Comparison of ENCODE assay signal across 8 cellular contexts in the genomic region with DNA sequence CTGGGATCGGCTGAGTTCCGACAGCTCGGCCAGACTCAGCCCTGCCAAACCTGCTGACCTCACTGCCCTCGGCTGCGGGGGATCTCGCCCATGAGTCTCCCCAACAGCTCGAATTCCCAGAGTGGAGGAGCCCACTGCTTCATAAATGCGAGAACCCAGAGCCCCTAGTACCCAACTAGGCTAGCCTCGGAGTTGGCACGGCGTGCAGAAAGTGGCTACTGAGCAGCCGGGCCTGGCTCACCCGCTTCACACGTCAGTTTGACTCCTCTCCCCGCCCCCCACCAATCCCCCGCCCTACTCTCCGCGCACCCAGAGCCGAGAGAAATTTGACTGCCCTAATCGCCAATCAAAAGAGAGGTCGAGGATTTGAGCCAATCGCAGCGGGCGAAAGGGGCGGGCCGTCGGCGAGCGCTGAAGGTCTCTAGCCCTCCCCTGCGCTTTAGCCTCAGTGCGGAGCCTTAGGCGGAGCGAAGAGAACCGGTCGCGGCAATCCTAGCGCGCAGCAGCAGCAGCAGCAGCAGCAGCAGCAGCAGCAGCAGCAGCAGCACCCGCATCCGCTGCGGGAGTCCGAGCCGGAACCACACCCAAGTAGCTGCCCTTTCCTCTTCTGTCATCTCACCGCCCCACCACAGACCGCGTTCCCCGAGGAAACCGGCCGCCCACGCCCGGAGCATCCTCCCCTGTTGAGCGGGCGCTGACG. TPM values are rescaled to one million over a fixed set of nuclear protein-coding genes. Genes with fewer than 3 reads are reported as not detected.
A peak's percentile ranks its signal among the peaks of the same experiment; 100 is the strongest.
DNase-seq lines count a peak whose midpoint lies in the region; ATAC-seq and TF ChIP-seq lines count a peak whose summit lies in the region.

GLS (plus strand) TSS at position 448 of the 700 bp plus-strand sequence. CDS start 264 bp downstream, outside the sequence.

- peaks cover 37% of the 10 kb centered on the region for H3K36me3 Mint-ChIP-seq in activated naive CD8-positive, alpha-beta T cell treated with anti-CD3 and anti-CD28 coated beads, Interleukin-2, amount 50 U/mL, for 24 hours (ENCODE audit: low read depth)

- no peaks in the 10 kb centered on the region for H3K36me3 ChIP-seq in parathyroid adenoma (ENCODE audit: control insufficient read depth, insufficient read depth, low read length)
- H3K36me3 ChIP-seq in tibial nerve = no peaks in the 10 kb centered on the region

- peak; percentile 45 to 99 for TF ChIP-seq EP300 in tibial nerve (IDR thresholded peaks at IDR 0.05)

- TF ChIP-seq CTCF in GM12865 (IDR thresholded peaks at IDR 0.05; ENCODE audit: insufficient read depth, low read depth, low read length, missing control alignments) (no peak), parathyroid adenoma (IDR thresholded peaks at IDR 0.05) (no peak), tibial nerve (IDR thresholded peaks at IDR 0.05) (no peak)

- peak within 1 kb of the TSS; percentile 77 for H3K9ac ChIP-seq in parathyroid adenoma

- H3K27ac Mint-ChIP-seq in activated naive CD8-positive, alpha-beta T cell treated with anti-CD3 and anti-CD28 coated beads, Interleukin-2, amount 50 U/mL, for 24 hours = peak within 1 kb of the TSS; percentile 98

- H3K27ac ChIP-seq in parathyroid adenoma (peak within 1 kb of the TSS; percentile 97), tibial nerve (peak within 1 kb of the TSS; percentile 90 to 97 (median 94))

- H2AFZ ChIP-seq in parathyroid adenoma = peak within 1 kb of the TSS; percentile 98

- H3K4me2 ChIP-seq in parathyroid adenoma (ENCODE audit: low read length) = peak within 1 kb of the TSS; percentile 92

- peaks cover 59% of the 10 kb centered on the region for H3K4me1 Mint-ChIP-seq in activated naive CD8-positive, alpha-beta T cell treated with anti-CD3 and anti-CD28 coated beads, Interleukin-2, amount 50 U/mL, for 24 hours

- peak; percentile 98 for DNase-seq in GM12865 (ENCODE audit: low read depth)
- DNase-seq in NCI-H1417 treated with DMSO at 0.1 percent for 48 hours (lab: John Stamatoyannopoulos, UW) = peak; percentile 57
- peak; percentile 97 for DNase-seq in SW480 (ENCODE audit: low spot score)
- DNase-seq in activated naive CD8-positive, alpha-beta T cell treated with anti-CD3 and anti-CD28 coated beads, Interleukin-2, amount 50 U/mL, for 24 hours = peak; percentile 95
- DNase-seq in Right ventricle myocardium superior = peak; percentile 97
- peak; percentile 93 to 94 for DNase-seq in tibial nerve (ENCODE audit: low spot score in 2 of 2)

- H3K79me2 ChIP-seq in parathyroid adenoma = peaks cover 27% of the 10 kb centered on the region

- intact Hi-C loops in Right ventricle myocardium superior (cut with DNase I) = no loop called here

- peak within 1 kb of the TSS; percentile 93 for H3K4me3 Mint-ChIP-seq in activated naive CD8-positive, alpha-beta T cell treated with anti-CD3 and anti-CD28 coated beads, Interleukin-2, amount 50 U/mL, for 24 hours

- WGBS in tibial nerve, 2 donors = 0 to 1% methylated on average over 31 to 34 of the region's 54 CpGs

- peaks cover 4% of the 10 kb centered on the region for H3K27me3 Mint-ChIP-seq in activated naive CD8-positive, alpha-beta T cell treated with anti-CD3 and anti-CD28 coated beads, Interleukin-2, amount 50 U/mL, for 24 hours

- H3K4me1 ChIP-seq in parathyroid adenoma = peaks cover 12% of the 10 kb centered on the region
- peaks cover 0 to 36% (median 8%) of the 10 kb centered on the region in 4 donors for H3K4me1 ChIP-seq in tibial nerve

- H3K4me3 ChIP-seq in GM12865 (ENCODE audit: low read depth, low read length) = peak within 1 kb of the TSS; percentile 95
- H3K4me3 ChIP-seq in parathyroid adenoma (ENCODE audit: low read depth, low read length) = peak within 1 kb of the TSS; percentile 85
- H3K4me3 ChIP-seq in tibial nerve = peak within 1 kb of the TSS; percentile 64 to 99 (median 91)

- H3K9me3 ChIP-seq in parathyroid adenoma (ENCODE audit: control insufficient read depth, low read length) (no peaks in the 10 kb centered on the region), tibial nerve (no peaks in the 10 kb centered on the region)

- TF ChIP-seq POLR2A in tibial nerve (IDR thresholded peaks at IDR 0.05) = peak; percentile 98 to 99

- ATAC-seq in HG02763 (IDR thresholded peaks at IDR 0.05; ENCODE audit: unreplicated experiment) (peak; percentile 69), Right ventricle myocardium superior (ENCODE audit: poor library complexity) (peak; percentile 96)
- ATAC-seq in activated naive CD8-positive, alpha-beta T cell treated with anti-CD3 and anti-CD28 coated beads, Interleukin-2, amount 50 U/mL, for 24 hours = peak; percentile 82

- no peaks in the 10 kb centered on the region for H3K9me3 Mint-ChIP-seq in activated naive CD8-positive, alpha-beta T cell treated with anti-CD3 and anti-CD28 coated beads, Interleukin-2, amount 50 U/mL, for 24 hours

- H3K27me3 ChIP-seq in parathyroid adenoma (ENCODE audit: control insufficient read depth, insufficient read depth, low read length) = no peaks in the 10 kb centered on the region
- H3K27me3 ChIP-seq in tibial nerve = no peaks in the 10 kb centered on the region

RNA-seq across cellular contexts. Expression of gene GLS, which starts in this region (rescaled TPM):
- 52.3 TPM for total RNA-seq in Right ventricle myocardium superior
- 100 to 1,000 TPM; 106 to 164 (median 145) TPM for total RNA-seq in tibial nerve

Comparison
In these comparisons a context has a peak if more than half of its experiments do, and no peak if none do; other contexts are left out.
1. Peak in every context shown above with its lines: DNase-seq, ATAC-seq, H3K4me3 ChIP-seq and H3K27ac ChIP-seq.